8 cellular contexts compared by ENCODE assay signal in the genomic region with DNA sequence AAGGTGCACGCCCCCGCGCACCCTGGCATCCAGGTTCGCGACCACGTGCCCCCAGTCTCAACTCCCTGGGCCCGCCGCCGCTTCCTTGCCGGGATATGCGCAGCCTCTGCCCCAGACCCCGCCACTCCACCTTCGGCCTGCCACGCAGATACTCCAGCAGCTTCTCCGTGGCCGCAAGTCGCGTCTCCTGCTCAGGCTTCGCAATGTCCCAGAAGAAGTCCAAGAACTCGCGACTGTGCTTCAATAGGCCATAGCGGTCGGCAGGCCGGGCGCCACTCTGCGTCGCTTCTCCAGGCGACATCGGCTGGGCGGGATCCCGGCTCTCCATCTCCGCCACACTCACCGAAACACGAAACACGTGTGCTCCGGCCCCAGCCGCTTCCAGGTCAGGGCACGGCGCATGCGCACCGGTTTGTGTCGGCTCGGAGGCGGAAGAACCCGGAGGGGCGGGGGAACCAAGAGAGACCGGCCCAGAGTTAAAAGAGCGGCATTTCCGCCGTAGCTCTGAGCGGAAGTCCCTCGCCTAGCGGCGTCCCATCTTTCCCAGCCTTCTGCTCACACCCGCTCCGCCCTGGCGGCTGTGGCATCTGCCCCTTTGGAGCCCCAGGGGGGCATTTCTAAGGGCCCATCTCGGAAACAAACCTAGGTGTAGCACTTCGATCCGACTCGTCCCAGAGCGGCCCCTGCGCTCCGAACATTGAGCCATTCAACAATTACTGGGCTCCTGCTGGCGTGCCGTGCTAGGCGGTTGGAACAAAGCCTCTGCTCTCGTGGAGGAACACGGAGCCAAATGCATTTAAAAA. TPM values are rescaled to one million over a fixed set of nuclear protein-coding genes. Genes with fewer than 3 reads are reported as not detected.
A peak's percentile ranks its signal among the peaks of the same experiment; 100 is the strongest.
DNase-seq lines count a peak whose midpoint lies in the region; ATAC-seq and TF ChIP-seq lines count a peak whose summit lies in the region.

A gene with protein sequence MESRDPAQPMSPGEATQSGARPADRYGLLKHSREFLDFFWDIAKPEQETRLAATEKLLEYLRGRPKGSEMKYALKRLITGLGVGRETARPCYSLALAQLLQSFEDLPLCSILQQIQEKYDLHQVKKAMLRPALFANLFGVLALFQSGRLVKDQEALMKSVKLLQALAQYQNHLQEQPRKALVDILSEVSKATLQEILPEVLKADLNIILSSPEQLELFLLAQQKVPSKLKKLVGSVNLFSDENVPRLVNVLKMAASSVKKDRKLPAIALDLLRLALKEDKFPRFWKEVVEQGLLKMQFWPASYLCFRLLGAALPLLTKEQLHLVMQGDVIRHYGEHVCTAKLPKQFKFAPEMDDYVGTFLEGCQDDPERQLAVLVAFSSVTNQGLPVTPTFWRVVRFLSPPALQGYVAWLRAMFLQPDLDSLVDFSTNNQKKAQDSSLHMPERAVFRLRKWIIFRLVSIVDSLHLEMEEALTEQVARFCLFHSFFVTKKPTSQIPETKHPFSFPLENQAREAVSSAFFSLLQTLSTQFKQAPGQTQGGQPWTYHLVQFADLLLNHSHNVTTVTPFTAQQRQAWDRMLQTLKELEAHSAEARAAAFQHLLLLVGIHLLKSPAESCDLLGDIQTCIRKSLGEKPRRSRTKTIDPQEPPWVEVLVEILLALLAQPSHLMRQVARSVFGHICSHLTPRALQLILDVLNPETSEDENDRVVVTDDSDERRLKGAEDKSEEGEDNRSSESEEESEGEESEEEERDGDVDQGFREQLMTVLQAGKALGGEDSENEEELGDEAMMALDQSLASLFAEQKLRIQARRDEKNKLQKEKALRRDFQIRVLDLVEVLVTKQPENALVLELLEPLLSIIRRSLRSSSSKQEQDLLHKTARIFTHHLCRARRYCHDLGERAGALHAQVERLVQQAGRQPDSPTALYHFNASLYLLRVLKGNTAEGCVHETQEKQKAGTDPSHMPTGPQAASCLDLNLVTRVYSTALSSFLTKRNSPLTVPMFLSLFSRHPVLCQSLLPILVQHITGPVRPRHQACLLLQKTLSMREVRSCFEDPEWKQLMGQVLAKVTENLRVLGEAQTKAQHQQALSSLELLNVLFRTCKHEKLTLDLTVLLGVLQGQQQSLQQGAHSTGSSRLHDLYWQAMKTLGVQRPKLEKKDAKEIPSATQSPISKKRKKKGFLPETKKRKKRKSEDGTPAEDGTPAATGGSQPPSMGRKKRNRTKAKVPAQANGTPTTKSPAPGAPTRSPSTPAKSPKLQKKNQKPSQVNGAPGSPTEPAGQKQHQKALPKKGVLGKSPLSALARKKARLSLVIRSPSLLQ (N-terminal part only) (minus strand): TSS at position 388 of the 803 bp plus-strand sequence. CDS start 60 bp downstream, at position 328.

- intact Hi-C loops in breast epithelium (cut with DNase I; ENCODE audit: low total_unique reads) = no loop called here

- peak within 1 kb of the TSS; percentile 92 for H3K9ac ChIP-seq in iPS-20b (ENCODE audit: low read depth, low read length)

- H3K27ac ChIP-seq in VCaP = peak within 1 kb of the TSS; percentile 92
- H3K27ac ChIP-seq in breast epithelium = peak within 1 kb of the TSS; percentile 78 to 83
- peak within 1 kb of the TSS; percentile 94 for H3K27ac ChIP-seq in iPS-20b (ENCODE audit: low read length)
- H3K27ac ChIP-seq in skin epidermis = peak within 1 kb of the TSS in 20 of 21 experiments; percentile 52 to 96 (median 84)

- H3K4me3 ChIP-seq in breast epithelium (peak within 1 kb of the TSS; percentile 71 to 93 (median 88)), iPS-20b (ENCODE audit: low read length) (peak within 1 kb of the TSS; percentile 96), skin epidermis (peak within 1 kb of the TSS; percentile 55 to 94 (median 82))

- H3K9me3 ChIP-seq in breast epithelium (no peaks in the 10 kb centered on the region), iPS-20b (ENCODE audit: insufficient read depth, low read depth, low read length) (no peaks in the 10 kb centered on the region)

- in situ Hi-C loops in ACHN (cut with HindIII; ENCODE audit: low pct_ligation_motif_present, low pct_unique_long_range_greater_than_20kb, low sequenced_read_pairs) = no loop called here

- ATAC-seq in GM18867 (IDR thresholded peaks at IDR 0.05; ENCODE audit: unreplicated experiment) = peak; percentile 82
- peak; percentile 83 for ATAC-seq in HG03108 (IDR thresholded peaks at IDR 0.05; ENCODE audit: unreplicated experiment)

- no peaks in the 10 kb centered on the region for H3K36me3 ChIP-seq in breast epithelium
- peaks cover 39% of the 10 kb centered on the region for H3K36me3 ChIP-seq in iPS-20b (ENCODE audit: insufficient read depth, low read depth, low read length)

- peak; percentile 55 for TF ChIP-seq POLR2A in breast epithelium (IDR thresholded peaks at IDR 0.05)

- peak; percentile 98 for DNase-seq in ACHN
- DNase-seq in NCI-H2196 treated with DMSO at 0.1 percent for 48 hours (lab: John Stamatoyannopoulos, UW; ENCODE audit: unreplicated experiment) = peak; percentile 74
- peak; percentile 92 to 97 for DNase-seq in breast epithelium (ENCODE audit: low spot score in 2 of 2)

- TF ChIP-seq CTCF in VCaP (conservative IDR thresholded peaks at IDR 0.05) (no peak), breast epithelium (IDR thresholded peaks at IDR 0.05) (peak in 1 of 3 donors; percentile 11)

- H3K27me3 ChIP-seq in breast epithelium (no peaks in the 10 kb centered on the region), iPS-20b (ENCODE audit: insufficient read depth, low read length) (no peaks in the 10 kb centered on the region)

- peaks cover 7 to 27% of the 10 kb centered on the region in 2 donors for H3K4me1 ChIP-seq in breast epithelium
- peaks cover 9% of the 10 kb centered on the region for H3K4me1 ChIP-seq in iPS-20b (ENCODE audit: insufficient read depth, low read length)

RNA-seq across cellular contexts. Expression of the gene that starts here (rescaled TPM):
- 10 to 100 TPM; 26.9 to 61.6 (median 50.1) TPM for total RNA-seq in breast epithelium

Comparison
In these comparisons a context has a peak if more than half of its experiments do, and no peak if none do; other contexts are left out.
1. Peak in every context shown above with its lines: DNase-seq, ATAC-seq, H3K4me3 ChIP-seq and H3K27ac ChIP-seq.